9 cellular contexts compared by ENCODE assay signal in the genomic region with DNA sequence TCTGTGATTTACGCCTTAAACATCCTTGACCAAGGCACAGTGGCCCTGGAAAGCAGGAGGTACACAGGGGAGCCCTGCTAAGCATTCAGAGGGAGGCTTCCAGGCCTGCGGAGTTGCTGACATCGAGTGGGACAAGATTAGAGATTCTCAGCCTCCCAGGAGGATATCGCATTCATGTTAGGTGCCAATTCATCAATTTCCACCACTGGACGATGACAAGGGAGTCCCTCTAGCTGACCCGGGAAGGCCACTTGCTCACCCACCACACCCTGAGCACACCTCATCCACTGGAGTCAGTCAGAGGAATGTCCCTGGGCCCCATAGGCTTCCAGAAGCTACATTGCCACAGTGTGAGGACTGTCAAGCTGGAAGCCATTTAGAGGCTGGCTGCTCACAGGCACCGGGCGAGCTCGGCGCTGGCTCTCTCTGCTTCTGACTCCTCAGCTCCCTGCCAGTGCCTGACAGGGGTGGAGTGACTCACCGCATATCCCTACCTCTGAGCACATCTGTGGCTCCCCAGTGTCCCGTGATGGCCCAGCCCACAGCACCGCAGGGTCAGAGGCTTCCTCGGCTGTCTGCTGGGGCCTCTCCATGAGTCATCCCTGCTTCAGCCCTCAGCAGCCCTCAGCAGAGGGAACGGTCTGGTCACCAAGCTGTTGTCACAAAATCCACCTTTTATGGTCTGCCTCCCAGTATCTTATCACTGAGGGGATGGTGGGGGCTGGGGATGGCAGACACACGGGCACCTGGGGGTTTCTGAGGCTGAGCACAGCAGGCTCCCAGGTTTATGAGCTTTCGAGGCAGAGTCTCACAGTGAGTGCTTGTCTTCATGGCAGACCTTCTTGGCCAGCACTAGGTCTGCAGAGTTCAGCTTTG.
DNase-seq lines count a peak whose midpoint lies in the region; ATAC-seq and TF ChIP-seq lines count a peak whose summit lies in the region.
"Had no signal": no experiment of that assay in that cellular context is flagged by ENCODE, and none has a peak within 500 bp of the region (broad histone marks: within the 10 kb centered on the region; RNA-seq: fewer than 3 reads in every experiment).

No MANE protein-coding gene starts in this region.

- no peak overlapping the region for H3K4me3 ChIP-seq in GM23338
- peak overlapping the region in 1 of 2 experiments; percentile 22; a peak in 2 of 4 replicates for H3K4me3 ChIP-seq in Panc1 (ENCODE audit: low read depth in 2 of 2, low read length in 2 of 2)
- H3K4me3 ChIP-seq in fibroblast of villous mesenchyme (ENCODE audit: low read depth, low read length) = no peak overlapping the region
- H3K4me3 ChIP-seq in retinal pigment epithelial cell (ENCODE audit: low read length) = no peak overlapping the region
- H3K4me3 ChIP-seq: testis had no signal

- H3K27ac Mint-ChIP-seq in GM23338 = no peak overlapping the region

- H3K27me3 Mint-ChIP-seq in GM23338 (ENCODE audit: insufficient read depth, low read depth, poor library complexity) = peaks cover 12% of the 10 kb centered on the region

- ATAC-seq in GM23338 (peak; percentile 59), Panc1 (peak; percentile 97), GM18505 (IDR thresholded peaks at IDR 0.05; ENCODE audit: unreplicated experiment) (no peak), GM18909 (IDR thresholded peaks at IDR 0.05; ENCODE audit: poor library complexity, unreplicated experiment) (no peak)

- H3K9me3 Mint-ChIP-seq in GM23338 = no peaks in the 10 kb centered on the region; the same call in 1 of the 3 replicates

- H3K27ac ChIP-seq in GM23338 (ENCODE audit: low read depth) (no peak overlapping the region), Panc1 (ENCODE audit: low read length) (peak overlapping the region; percentile 94)
- H3K27ac ChIP-seq: testis had no signal

- H3K27me3 ChIP-seq in GM23338 (ENCODE audit: insufficient read depth) (no peaks in the 10 kb centered on the region), Panc1 (ENCODE audit: control insufficient read depth, insufficient read depth, low read length) (no peaks in the 10 kb centered on the region)
- H3K27me3 ChIP-seq: testis had no signal

- H3K4me2 ChIP-seq in GM23338 = no peak overlapping the region

- H3F3A ChIP-seq in GM23338 (replicated peaks; ENCODE audit: low read depth) = 0 out of 2 replicates have a peak, but pooled peaks cover 3% of the 10 kb centered on the region

- in situ Hi-C loops in Panc1 (cut with HindIII; ENCODE audit: low pct_unique_long_range_greater_than_20kb, low sequenced_read_pairs) = no loop called here

- no TSS peak for BruUV-seq in Panc1 (replicated peaks; lab: Mats Ljungman, UMichigan)

- intact Hi-C loops in Panc1 (cut with micrococcal nuclease; ENCODE audit: unreplicated experiment) = no loop called here

- H3K36me3 ChIP-seq in GM23338 (ENCODE audit: insufficient read depth) (no peaks in the 10 kb centered on the region), Panc1 (ENCODE audit: control insufficient read depth, insufficient read depth, low read length) (no peaks in the 10 kb centered on the region)

- H3K9me2 ChIP-seq in GM23338 (ENCODE audit: insufficient read depth) = peaks cover 12% of the 10 kb centered on the region

- no peaks in the 10 kb centered on the region for H3K9me3 ChIP-seq in Panc1 (ENCODE audit: control insufficient read depth, insufficient read depth, low read depth, low read length)
- H3K9me3 ChIP-seq: testis had no signal

- no peak overlapping the region for H3K4me3 Mint-ChIP-seq in GM23338

- H3K4me1 Mint-ChIP-seq in GM23338 = peaks cover 10% of the 10 kb centered on the region; the same call in 2 of the 3 replicates

- TF ChIP-seq POLR2A in GM18505 (IDR thresholded peaks at IDR 0.05; ENCODE audit: borderline replicate concordance, extremely low read depth, insufficient read depth, insufficient read length) = no peak

- no peaks in the 10 kb centered on the region for H3K79me2 ChIP-seq in GM23338 (replicated peaks; ENCODE audit: insufficient read depth)

- no peak overlapping the region for H2AFZ ChIP-seq in GM23338

- POLR2A ChIA-PET in Panc1 (lab: Charles Lee) = interaction anchor here (0.6 to 0.9 kb wide), 3 partner anchors 22 to 49 kb away, joined by 3 to 4 read pairs (median 3); no protein-coding TSS in a partner anchor

- H3K4me1 ChIP-seq in GM23338 (ENCODE audit: insufficient read depth) = no peaks in the 10 kb centered on the region
- peaks cover 29% of the 10 kb centered on the region for H3K4me1 ChIP-seq in Panc1 (ENCODE audit: control insufficient read depth, insufficient read depth, low read length)
- H3K4me1 ChIP-seq: testis had no signal

- H3K36me3 Mint-ChIP-seq in GM23338 (ENCODE audit: low read depth) = peaks cover 37% of the 10 kb centered on the region

- DNase-seq in GM23338 (ENCODE audit: low spot score) = no peak
- peak; percentile 89 for DNase-seq in Panc1 (ENCODE audit: low read depth, low spot score)
- DNase-seq in fibroblast of villous mesenchyme (ENCODE audit: low read depth) = peak; percentile 96
- DNase-seq in retinal pigment epithelial cell (ENCODE audit: low read depth) = peak; percentile 81
- DNase-seq in NCI-H1694 (lab: John Stamatoyannopoulos, UW) = no peak
- no peak for DNase-seq in NCI-H82 treated with DMSO at 0.1 percent for 48 hours (lab: John Stamatoyannopoulos, UW; ENCODE audit: unreplicated experiment)
- DNase-seq: testis had no signal

- TF ChIP-seq CTCF in GM23338 (conservative IDR thresholded peaks at IDR 0.05; ENCODE audit: low read depth in 2 of 2) (no peak), Panc1 (IDR thresholded peaks at IDR 0.05) (no peak), fibroblast of villous mesenchyme (IDR thresholded peaks at IDR 0.05; ENCODE audit: insufficient read depth, low read depth, low read length) (no peak), retinal pigment epithelial cell (conservative IDR thresholded peaks at IDR 0.05; ENCODE audit: low read depth, low read length) (no peak)

- no peaks in the 10 kb centered on the region for H4K20me1 ChIP-seq in GM23338 (replicated peaks; ENCODE audit: insufficient read depth)

- CTCF ChIA-PET in Panc1 (lab: Charles Lee) = no interaction called here

TF ChIP-seq in GM23338, 12 proteins besides CTCF, POLR2A, EP300 and RAD21 (continues in another document):
- no peak for TF ChIP-seq NANOG (IDR thresholded peaks at IDR 0.05; ENCODE audit: borderline replicate concordance)
- TF ChIP-seq, protein P1, sequence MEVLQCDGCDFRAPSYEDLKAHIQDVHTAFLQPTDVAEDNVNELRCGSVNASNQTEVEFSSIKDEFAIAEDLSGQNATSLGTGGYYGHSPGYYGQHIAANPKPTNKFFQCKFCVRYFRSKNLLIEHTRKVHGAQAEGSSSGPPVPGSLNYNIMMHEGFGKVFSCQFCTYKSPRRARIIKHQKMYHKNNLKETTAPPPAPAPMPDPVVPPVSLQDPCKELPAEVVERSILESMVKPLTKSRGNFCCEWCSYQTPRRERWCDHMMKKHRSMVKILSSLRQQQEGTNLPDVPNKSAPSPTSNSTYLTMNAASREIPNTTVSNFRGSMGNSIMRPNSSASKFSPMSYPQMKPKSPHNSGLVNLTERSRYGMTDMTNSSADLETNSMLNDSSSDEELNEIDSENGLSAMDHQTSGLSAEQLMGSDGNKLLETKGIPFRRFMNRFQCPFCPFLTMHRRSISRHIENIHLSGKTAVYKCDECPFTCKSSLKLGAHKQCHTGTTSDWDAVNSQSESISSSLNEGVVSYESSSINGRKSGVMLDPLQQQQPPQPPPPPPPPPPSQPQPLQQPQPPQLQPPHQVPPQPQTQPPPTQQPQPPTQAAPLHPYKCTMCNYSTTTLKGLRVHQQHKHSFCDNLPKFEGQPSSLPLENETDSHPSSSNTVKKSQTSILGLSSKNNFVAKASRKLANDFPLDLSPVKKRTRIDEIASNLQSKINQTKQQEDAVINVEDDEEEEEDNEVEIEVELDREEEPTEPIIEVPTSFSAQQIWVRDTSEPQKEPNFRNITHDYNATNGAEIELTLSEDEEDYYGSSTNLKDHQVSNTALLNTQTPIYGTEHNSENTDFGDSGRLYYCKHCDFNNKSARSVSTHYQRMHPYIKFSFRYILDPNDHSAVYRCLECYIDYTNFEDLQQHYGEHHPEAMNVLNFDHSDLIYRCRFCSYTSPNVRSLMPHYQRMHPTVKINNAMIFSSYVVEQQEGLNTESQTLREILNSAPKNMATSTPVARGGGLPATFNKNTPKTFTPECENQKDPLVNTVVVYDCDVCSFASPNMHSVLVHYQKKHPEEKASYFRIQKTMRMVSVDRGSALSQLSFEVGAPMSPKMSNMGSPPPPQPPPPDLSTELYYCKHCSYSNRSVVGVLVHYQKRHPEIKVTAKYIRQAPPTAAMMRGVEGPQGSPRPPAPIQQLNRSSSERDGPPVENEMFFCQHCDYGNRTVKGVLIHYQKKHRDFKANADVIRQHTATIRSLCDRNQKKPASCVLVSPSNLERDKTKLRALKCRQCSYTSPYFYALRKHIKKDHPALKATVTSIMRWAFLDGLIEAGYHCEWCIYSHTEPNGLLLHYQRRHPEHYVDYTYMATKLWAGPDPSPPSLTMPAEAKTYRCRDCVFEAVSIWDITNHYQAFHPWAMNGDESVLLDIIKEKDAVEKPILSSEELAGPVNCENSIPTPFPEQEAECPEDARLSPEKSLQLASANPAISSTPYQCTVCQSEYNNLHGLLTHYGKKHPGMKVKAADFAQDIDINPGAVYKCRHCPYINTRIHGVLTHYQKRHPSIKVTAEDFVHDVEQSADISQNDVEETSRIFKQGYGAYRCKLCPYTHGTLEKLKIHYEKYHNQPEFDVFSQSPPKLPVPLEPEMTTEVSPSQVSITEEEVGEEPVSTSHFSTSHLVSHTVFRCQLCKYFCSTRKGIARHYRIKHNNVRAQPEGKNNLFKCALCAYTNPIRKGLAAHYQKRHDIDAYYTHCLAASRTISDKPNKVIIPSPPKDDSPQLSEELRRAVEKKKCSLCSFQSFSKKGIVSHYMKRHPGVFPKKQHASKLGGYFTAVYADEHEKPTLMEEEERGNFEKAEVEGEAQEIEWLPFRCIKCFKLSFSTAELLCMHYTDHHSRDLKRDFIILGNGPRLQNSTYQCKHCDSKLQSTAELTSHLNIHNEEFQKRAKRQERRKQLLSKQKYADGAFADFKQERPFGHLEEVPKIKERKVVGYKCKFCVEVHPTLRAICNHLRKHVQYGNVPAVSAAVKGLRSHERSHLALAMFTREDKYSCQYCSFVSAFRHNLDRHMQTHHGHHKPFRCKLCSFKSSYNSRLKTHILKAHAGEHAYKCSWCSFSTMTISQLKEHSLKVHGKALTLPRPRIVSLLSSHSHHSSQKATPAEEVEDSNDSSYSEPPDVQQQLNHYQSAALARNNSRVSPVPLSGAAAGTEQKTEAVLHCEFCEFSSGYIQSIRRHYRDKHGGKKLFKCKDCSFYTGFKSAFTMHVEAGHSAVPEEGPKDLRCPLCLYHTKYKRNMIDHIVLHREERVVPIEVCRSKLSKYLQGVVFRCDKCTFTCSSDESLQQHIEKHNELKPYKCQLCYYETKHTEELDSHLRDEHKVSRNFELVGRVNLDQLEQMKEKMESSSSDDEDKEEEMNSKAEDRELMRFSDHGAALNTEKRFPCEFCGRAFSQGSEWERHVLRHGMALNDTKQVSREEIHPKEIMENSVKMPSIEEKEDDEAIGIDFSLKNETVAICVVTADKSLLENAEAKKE (CRISPR knock-in tag; IDR thresholded peaks at IDR 0.05) = no peak
- no peak for TF ChIP-seq ZNF114 (CRISPR knock-in tag; IDR thresholded peaks at IDR 0.05)

Comparison
In these comparisons a context has a peak if more than half of its experiments do, and no peak if none do; other contexts are left out.
1. ATAC-seq: peak in GM23338 (single experiment) and Panc1 (single experiment); none in GM18505 (single experiment) and GM18909 (single experiment).
2. DNase-seq: peak in Panc1 (single experiment), fibroblast of villous mesenchyme (single experiment) and retinal pigment epithelial cell (single experiment); none in GM23338 (single experiment), NCI-H1694 (single experiment) and NCI-H82 treated with DMSO at 0.1 percent for 48 hours (single experiment).